ENCODE assay signal across 22 cellular contexts in genomic region chr9:127201731-127202130, GRCh38.
DNase-seq lines count a peak whose midpoint lies in the region; ATAC-seq and TF ChIP-seq lines count a peak whose summit lies in the region.
"Had no signal": no experiment of that assay in that cellular context is flagged by ENCODE, and none has a peak within 500 bp of the region (broad histone marks: within the 10 kb centered on the region; RNA-seq: fewer than 3 reads in every experiment).

No MANE protein-coding gene starts in this region.

- H3K79me1 ChIP-seq in neuronal stem cell (ENCODE audit: low read depth, low read length): no peaks in the 10 kb centered on the region

- WGBS in neuronal stem cell (ENCODE audit: extremely low coverage in 2 of 2, insufficient read length in 2 of 2, insufficient replicate concordance in 1 of 2), 2 donors: no CpG with 5 or more reads among the region's 11 CpGs
- WGBS in aorta, 2 donors: 93 to 94% methylated on average over 11 of the region's 11 CpGs

- no peak overlapping the region for H4K91ac ChIP-seq in neuronal stem cell (ENCODE audit: low read depth, low read length, poor library complexity)

- no peak for TF ChIP-seq CTCF in left ventricle myocardium inferior (IDR thresholded peaks at IDR 0.05; ENCODE audit: borderline replicate concordance)
- no peak for TF ChIP-seq CTCF in right atrium auricular region (IDR thresholded peaks at IDR 0.05)

- DNase-seq in left ventricle myocardium inferior: peak; percentile 10
- DNase-seq in right atrium auricular region (ENCODE audit: low spot score): no peak
- no peak for DNase-seq in neuronal stem cell (ENCODE audit: low spot score)
- peak; percentile 43 to 69 for DNase-seq in aorta
- DNase-seq in ureter (ENCODE audit: low spot score): no peak
- DNase-seq: 8988T; ACHN; AML-193; BE2C; CD4-positive, alpha-beta T cell; CD8-positive, alpha-beta memory T cell; DMS 273 treated with DMSO at 0.1 percent for 48 hours; DMS79; EL; GDM1; H9 had no signal

- no peak overlapping the region for H2AK5ac ChIP-seq in neuronal stem cell (ENCODE audit: low read depth, low read length)

- intact Hi-C loops in left ventricle myocardium inferior (cut with micrococcal nuclease) (no loop called here), aorta (cut with DNase I) (loop anchor here in 1 of 2 donors (2.0 kb wide), 1 partner anchor 261 kb away; no protein-coding TSS in a partner anchor)

- no peak overlapping the region for H4K8ac ChIP-seq in neuronal stem cell (ENCODE audit: low read depth, low read length)

- no peaks in the 10 kb centered on the region for H3K9me3 ChIP-seq in left ventricle myocardium inferior (replicated peaks)
- no peaks in the 10 kb centered on the region for H3K9me3 ChIP-seq in right atrium auricular region
- no peaks in the 10 kb centered on the region for H3K9me3 ChIP-seq in neuronal stem cell (replicated peaks in 1 of 2; ENCODE audit: control insufficient read depth in 2 of 2, insufficient read depth in 1 of 2, low read depth in 1 of 2, low read length in 2 of 2)
- H3K9me3 ChIP-seq in aorta (ENCODE audit: control insufficient read depth, low read length): no peaks in the 10 kb centered on the region
- H3K9me3 ChIP-seq: A549; BE2C; BLaER1 treated with 17β-estradiol and CSF1 and Interleukin-3, amounts not matched to agents 10 nM and 100 nM had no signal

- no peak overlapping the region for H3K4ac ChIP-seq in neuronal stem cell (ENCODE audit: low read length)

- H2BK12ac ChIP-seq in neuronal stem cell (ENCODE audit: low read length): no peak overlapping the region

- H3K4me1 ChIP-seq in left ventricle myocardium inferior (peaks cover 38% of the 10 kb centered on the region), right atrium auricular region (peaks cover 0 to 42% of the 10 kb centered on the region in 2 donors), neuronal stem cell (ENCODE audit: control insufficient read depth in 2 of 2, insufficient read depth in 1 of 2, low read depth in 1 of 2, low read length in 2 of 2) (peaks cover 0 to 4% of the 10 kb centered on the region in 2 donors), aorta (ENCODE audit: control insufficient read depth in 1 of 2, insufficient read depth in 2 of 2, low read length in 2 of 2) (no peaks in the 10 kb centered on the region)

- no peak overlapping the region for H3K23ac ChIP-seq in neuronal stem cell (ENCODE audit: low read depth, low read length, poor library complexity)

- no peak for ATAC-seq in aorta (ENCODE audit: low FRiP score)
- no peak for ATAC-seq in GM21723 (IDR thresholded peaks at IDR 0.05; ENCODE audit: unreplicated experiment)
- ATAC-seq: A549, GM12878, GM23338, HCT116 had no signal

- no peak overlapping the region for H2BK120ac ChIP-seq in neuronal stem cell (ENCODE audit: low read depth, low read length)

- H2BK5ac ChIP-seq in neuronal stem cell (ENCODE audit: low read length): no peak overlapping the region

- H3K4me2 ChIP-seq in neuronal stem cell (ENCODE audit: insufficient read depth, low read length, poor library complexity, severe bottlenecking): no peak overlapping the region
- H3K4me2 ChIP-seq: A549; BLaER1 treated with 17β-estradiol and CSF1 and Interleukin-3, amounts not matched to agents 10 nM and 100 nM; GM23338 had no signal

- no peak overlapping the region for H3K14ac ChIP-seq in neuronal stem cell (ENCODE audit: low read length)

- H3K4me3 ChIP-seq in left ventricle myocardium inferior (no peak overlapping the region), right atrium auricular region (no peak overlapping the region), neuronal stem cell (ENCODE audit: low read length in 2 of 2) (no peak overlapping the region), aorta (ENCODE audit: low read length in 2 of 2) (no peak overlapping the region)
- H3K4me3 ChIP-seq: A549; BLaER1 treated with 17β-estradiol and CSF1 and Interleukin-3, amounts not matched to agents 10 nM and 100 nM; GM12878; GM23338 had no signal

- H3K27ac ChIP-seq in left ventricle myocardium inferior (replicated peaks): no peak overlapping the region
- H3K27ac ChIP-seq in right atrium auricular region: no peak overlapping the region
- H3K27ac ChIP-seq in neuronal stem cell (replicated peaks; ENCODE audit: low read length): no peak overlapping the region
- no peak overlapping the region for H3K27ac ChIP-seq in aorta (ENCODE audit: low read depth in 1 of 2, low read length in 2 of 2)
- H3K27ac ChIP-seq: A549; BLaER1 treated with 17β-estradiol and CSF1 and Interleukin-3, amounts not matched to agents 10 nM and 100 nM had no signal

- H3K18ac ChIP-seq in neuronal stem cell (ENCODE audit: low read length): no peak overlapping the region

- H2AFZ ChIP-seq in neuronal stem cell (ENCODE audit: low read length): no peak overlapping the region
- H2AFZ ChIP-seq: GM23338 had no signal

- no peak overlapping the region for H2BK15ac ChIP-seq in neuronal stem cell (ENCODE audit: low read length)

- H3K27me3 ChIP-seq in left ventricle myocardium inferior (ENCODE audit: low read depth) (no peaks in the 10 kb centered on the region), right atrium auricular region (no peaks in the 10 kb centered on the region), neuronal stem cell (ENCODE audit: control insufficient read depth in 3 of 3, insufficient read depth in 3 of 3, low read depth in 1 of 3, low read length in 3 of 3) (no peaks in the 10 kb centered on the region), aorta (ENCODE audit: control insufficient read depth in 1 of 2, insufficient read depth in 2 of 2, low read length in 1 of 2) (no peaks in the 10 kb centered on the region)
- H3K27me3 ChIP-seq: BE2C had no signal

- H3K36me3 ChIP-seq in left ventricle myocardium inferior: peaks cover 5% of the 10 kb centered on the region
- no peaks in the 10 kb centered on the region for H3K36me3 ChIP-seq in right atrium auricular region
- H3K36me3 ChIP-seq in neuronal stem cell (replicated peaks in 1 of 2; ENCODE audit: control insufficient read depth in 2 of 2, insufficient read depth in 2 of 2, low read length in 2 of 2): no peaks in the 10 kb centered on the region
- no peaks in the 10 kb centered on the region for H3K36me3 ChIP-seq in aorta (ENCODE audit: control insufficient read depth in 1 of 2, insufficient read depth in 2 of 2, low read length in 1 of 2)
- H3K36me3 ChIP-seq: BE2C; BLaER1 treated with 17β-estradiol and CSF1 and Interleukin-3, amounts not matched to agents 10 nM and 100 nM had no signal

- H3K9ac ChIP-seq in neuronal stem cell (ENCODE audit: low read depth, low read length, poor library complexity): peak overlapping the region; percentile 46
- H3K9ac ChIP-seq: BLaER1 treated with 17β-estradiol and CSF1 and Interleukin-3, amounts not matched to agents 10 nM and 100 nM had no signal

Comparison
In these comparisons a context has a peak if more than half of its experiments do, and no peak if none do; other contexts are left out.
1. DNase-seq: peak in left ventricle myocardium inferior (single experiment) and aorta (2 of 2); none in right atrium auricular region (single experiment), neuronal stem cell (single experiment) and ureter (single experiment).